1 cellular context compared by ENCODE assay signal in the genomic region with DNA sequence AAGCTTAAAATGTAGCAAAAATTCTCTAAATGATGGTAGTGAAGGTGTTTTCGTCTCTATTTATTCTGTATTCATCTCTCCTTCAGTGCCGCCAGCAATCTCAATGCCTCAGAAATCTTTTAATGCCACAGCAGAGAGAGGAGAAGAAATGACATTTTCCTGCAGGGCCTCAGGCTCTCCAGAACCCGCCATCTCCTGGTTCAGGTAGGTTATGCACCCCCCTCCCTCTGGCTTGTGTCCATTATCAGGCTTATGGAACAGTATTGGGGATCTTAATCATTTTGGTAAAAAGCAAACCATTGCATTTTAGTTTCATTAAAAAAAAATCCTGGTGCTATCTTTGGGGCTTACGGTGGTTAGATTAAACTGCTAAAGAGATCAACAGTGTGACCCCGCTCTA.
TF ChIP-seq lines count a peak whose summit lies in the region.

No MANE protein-coding gene starts in this region.

TF ChIP-seq in HepG2, 621 proteins besides CTCF, POLR2A, EP300 and RAD21 (continued from another document):
- TF ChIP-seq, protein P1, sequence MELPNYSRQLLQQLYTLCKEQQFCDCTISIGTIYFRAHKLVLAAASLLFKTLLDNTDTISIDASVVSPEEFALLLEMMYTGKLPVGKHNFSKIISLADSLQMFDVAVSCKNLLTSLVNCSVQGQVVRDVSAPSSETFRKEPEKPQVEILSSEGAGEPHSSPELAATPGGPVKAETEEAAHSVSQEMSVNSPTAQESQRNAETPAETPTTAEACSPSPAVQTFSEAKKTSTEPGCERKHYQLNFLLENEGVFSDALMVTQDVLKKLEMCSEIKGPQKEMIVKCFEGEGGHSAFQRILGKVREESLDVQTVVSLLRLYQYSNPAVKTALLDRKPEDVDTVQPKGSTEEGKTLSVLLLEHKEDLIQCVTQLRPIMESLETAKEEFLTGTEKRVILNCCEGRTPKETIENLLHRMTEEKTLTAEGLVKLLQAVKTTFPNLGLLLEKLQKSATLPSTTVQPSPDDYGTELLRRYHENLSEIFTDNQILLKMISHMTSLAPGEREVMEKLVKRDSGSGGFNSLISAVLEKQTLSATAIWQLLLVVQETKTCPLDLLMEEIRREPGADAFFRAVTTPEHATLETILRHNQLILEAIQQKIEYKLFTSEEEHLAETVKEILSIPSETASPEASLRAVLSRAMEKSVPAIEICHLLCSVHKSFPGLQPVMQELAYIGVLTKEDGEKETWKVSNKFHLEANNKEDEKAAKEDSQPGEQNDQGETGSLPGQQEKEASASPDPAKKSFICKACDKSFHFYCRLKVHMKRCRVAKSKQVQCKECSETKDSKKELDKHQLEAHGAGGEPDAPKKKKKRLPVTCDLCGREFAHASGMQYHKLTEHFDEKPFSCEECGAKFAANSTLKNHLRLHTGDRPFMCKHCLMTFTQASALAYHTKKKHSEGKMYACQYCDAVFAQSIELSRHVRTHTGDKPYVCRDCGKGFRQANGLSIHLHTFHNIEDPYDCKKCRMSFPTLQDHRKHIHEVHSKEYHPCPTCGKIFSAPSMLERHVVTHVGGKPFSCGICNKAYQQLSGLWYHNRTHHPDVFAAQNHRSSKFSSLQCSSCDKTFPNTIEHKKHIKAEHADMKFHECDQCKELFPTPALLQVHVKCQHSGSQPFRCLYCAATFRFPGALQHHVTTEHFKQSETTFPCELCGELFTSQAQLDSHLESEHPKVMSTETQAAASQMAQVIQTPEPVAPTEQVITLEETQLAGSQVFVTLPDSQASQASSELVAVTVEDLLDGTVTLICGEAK (IDR thresholded peaks at IDR 0.05): no peak
- TF ChIP-seq, protein P1 (CRISPR knock-in tag; IDR thresholded peaks at IDR 0.05): no peak
- TF ChIP-seq SOX5 (CRISPR knock-in tag; IDR thresholded peaks at IDR 0.05; ENCODE audit: borderline replicate concordance): no peak
- TF ChIP-seq ZNF629 (CRISPR knock-in tag; conservative IDR thresholded peaks at IDR 0.05): no peak
